ENCODE assay signal across 15 cellular contexts in the genomic region with DNA sequence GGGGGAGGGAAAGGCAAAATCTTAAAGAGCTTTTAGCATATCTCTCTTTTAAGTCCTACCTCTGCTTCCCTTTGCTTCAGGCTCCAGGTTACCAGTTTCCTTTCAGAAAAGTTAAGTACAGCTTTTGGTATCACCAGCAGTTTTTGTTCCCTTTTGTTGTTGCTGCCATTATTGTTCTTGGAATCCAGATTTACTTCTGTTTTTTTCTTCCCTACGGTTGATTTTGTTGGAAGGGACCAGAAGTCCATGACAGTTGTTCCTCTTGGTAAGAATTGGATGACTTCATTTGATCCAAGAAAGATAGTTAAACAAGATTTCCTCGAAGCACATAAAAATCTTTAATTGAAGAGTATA.
DNase-seq lines count a peak whose midpoint lies in the region; ATAC-seq and TF ChIP-seq lines count a peak whose summit lies in the region.
"Had no signal": no experiment of that assay in that cellular context is flagged by ENCODE, and none has a peak within 500 bp of the region (broad histone marks: within the 10 kb centered on the region; RNA-seq: fewer than 3 reads in every experiment).

No MANE protein-coding gene starts in this region.

- DNase-seq in activated CD4-positive, alpha-beta T cell treated with anti-CD3 and anti-CD28 coated beads, Interleukin-2, amount 10 ng/mL, durations not matched to agents 7 days and 5 days = no peak
- no peak for DNase-seq in activated CD4-positive, alpha-beta T cell treated with anti-CD3 and anti-CD28 coated beads for 48 hours
- DNase-seq in HFFc6 (no peak), natural killer cell (no peak), HuH-7 (ENCODE audit: low spot score) (no peak)
- DNase-seq: activated CD4-positive, CD25-positive, alpha-beta regulatory T cell; COR-L47; effector CD8-positive, alpha-beta T cell; left lung; NCI-H1930; NCI-H510A treated with DMSO at 0.1 percent for 48 hours; thyroid gland had no signal

- ATAC-seq in natural killer cell = no peak
- no peak for ATAC-seq in HG02840 (IDR thresholded peaks at IDR 0.05; ENCODE audit: low FRiP score, unreplicated experiment)
- no peak for ATAC-seq in HG03108 (IDR thresholded peaks at IDR 0.05; ENCODE audit: unreplicated experiment)

- no peaks in the 10 kb centered on the region for H3K27me3 Mint-ChIP-seq in activated CD4-positive, alpha-beta T cell treated with anti-CD3 and anti-CD28 coated beads, Interleukin-2, amount 10 ng/mL, durations not matched to agents 7 days and 5 days
- H3K27me3 Mint-ChIP-seq in HFFc6 (ENCODE audit: insufficient read depth) (no peaks in the 10 kb centered on the region), natural killer cell (ENCODE audit: low read depth in 2 of 2) (no peaks in the 10 kb centered on the region)
- H3K27me3 Mint-ChIP-seq in activated naive CD8-positive, alpha-beta T cell = no peaks in the 10 kb centered on the region

- POLR2A ChIA-PET in activated CD4-positive, alpha-beta T cell treated with anti-CD3 and anti-CD28 coated beads, Interleukin-2, amount 10 ng/mL, durations not matched to agents 7 days and 5 days (lab: Charles Lee) = interaction anchor here (0.6 kb wide), 1 partner anchor 14 kb away, joined by 6 read pairs; no protein-coding TSS in a partner anchor

- H3K27ac Mint-ChIP-seq in activated CD4-positive, alpha-beta T cell treated with anti-CD3 and anti-CD28 coated beads, Interleukin-2, amount 10 ng/mL, durations not matched to agents 7 days and 5 days = peak overlapping the region; percentile 25
- H3K27ac Mint-ChIP-seq in HFFc6 (peak overlapping the region; percentile 25; the same call in 1 of the 2 replicates), natural killer cell (peak overlapping the region; percentile 66 to 70)
- peak overlapping the region; percentile 90 for H3K27ac Mint-ChIP-seq in activated naive CD8-positive, alpha-beta T cell

- H3K4me3 Mint-ChIP-seq in activated CD4-positive, alpha-beta T cell treated with anti-CD3 and anti-CD28 coated beads, Interleukin-2, amount 10 ng/mL, durations not matched to agents 7 days and 5 days = no peak overlapping the region
- H3K4me3 Mint-ChIP-seq in HFFc6 (no peak overlapping the region), natural killer cell (peak overlapping the region; percentile 15)
- peak overlapping the region; percentile 3 for H3K4me3 Mint-ChIP-seq in activated naive CD8-positive, alpha-beta T cell

- H3K36me3 Mint-ChIP-seq in activated CD4-positive, alpha-beta T cell treated with anti-CD3 and anti-CD28 coated beads, Interleukin-2, amount 10 ng/mL, durations not matched to agents 7 days and 5 days (ENCODE audit: low read depth) = peaks cover 60% of the 10 kb centered on the region
- H3K36me3 Mint-ChIP-seq in HFFc6 (ENCODE audit: low read depth) = no peaks in the 10 kb centered on the region
- peaks cover 16% of the 10 kb centered on the region for H3K36me3 Mint-ChIP-seq in activated naive CD8-positive, alpha-beta T cell
- no peaks in the 10 kb centered on the region for H3K36me3 Mint-ChIP-seq in natural killer cell

- CTCF ChIA-PET in activated CD4-positive, alpha-beta T cell treated with anti-CD3 and anti-CD28 coated beads, Interleukin-2, amount 10 ng/mL, durations not matched to agents 7 days and 5 days (lab: Charles Lee) = interaction anchor here (1.0 to 1.5 kb wide), 3 partner anchors 9 to 46 kb away, joined by 3 to 5 read pairs (median 3); no protein-coding TSS in a partner anchor

- intact Hi-C loops in natural killer cell (cut with micrococcal nuclease) = loop anchor here (5.0 to 10.0 kb wide), 2 partner anchors 46 to 47 kb away; no protein-coding TSS in a partner anchor

- H3K4me1 Mint-ChIP-seq in activated CD4-positive, alpha-beta T cell treated with anti-CD3 and anti-CD28 coated beads, Interleukin-2, amount 10 ng/mL, durations not matched to agents 7 days and 5 days = peaks cover 54% of the 10 kb centered on the region
- H3K4me1 Mint-ChIP-seq in HFFc6 (ENCODE audit: low read depth) (peaks cover 28% of the 10 kb centered on the region), natural killer cell (peaks cover 73 to 75% of the 10 kb centered on the region in 2 donors)
- H3K4me1 Mint-ChIP-seq in activated naive CD8-positive, alpha-beta T cell (ENCODE audit: low read depth) = peaks cover 81% of the 10 kb centered on the region

- no peak for TF ChIP-seq CTCF in HFFc6 (IDR thresholded peaks at IDR 0.05)
- no peak for TF ChIP-seq CTCF in natural killer cell (IDR thresholded peaks at IDR 0.05)

- H3K9me3 Mint-ChIP-seq in activated CD4-positive, alpha-beta T cell treated with anti-CD3 and anti-CD28 coated beads, Interleukin-2, amount 10 ng/mL, durations not matched to agents 7 days and 5 days = peaks cover 9% of the 10 kb centered on the region
- no peaks in the 10 kb centered on the region for H3K9me3 Mint-ChIP-seq in HFFc6
- peaks cover 4% of the 10 kb centered on the region for H3K9me3 Mint-ChIP-seq in activated naive CD8-positive, alpha-beta T cell (ENCODE audit: low read depth)
- H3K9me3 Mint-ChIP-seq in natural killer cell = no peaks in the 10 kb centered on the region

Comparison
In these comparisons a context has a peak if more than half of its experiments do, and no peak if none do; other contexts are left out.
1. H3K27ac Mint-ChIP-seq: peak in every context shown above with its lines; median percentile 90 in activated naive CD8-positive, alpha-beta T cell; 68 in natural killer cell; 25 in activated CD4-positive, alpha-beta T cell treated with anti-CD3 and anti-CD28 coated beads, Interleukin-2, amount 10 ng/mL, durations not matched to agents 7 days and 5 days; 25 in HFFc6.
2. H3K4me3 Mint-ChIP-seq: peak in activated naive CD8-positive, alpha-beta T cell (single experiment) and natural killer cell (single experiment); none in activated CD4-positive, alpha-beta T cell treated with anti-CD3 and anti-CD28 coated beads, Interleukin-2, amount 10 ng/mL, durations not matched to agents 7 days and 5 days (single experiment) and HFFc6 (single experiment).